ENCODE assay signal across 8 cellular contexts in genomic region chr7:20331912-20332317, GRCh38. TPM values are rescaled to one million over a fixed set of nuclear protein-coding genes. Genes with fewer than 3 reads are reported as not detected.
DNase-seq lines count a peak whose midpoint lies in the region; ATAC-seq, FAIRE-seq and TF ChIP-seq lines count a peak whose summit lies in the region.

No MANE protein-coding gene starts in this region.

- no peak for TF ChIP-seq POLR2A in lower leg skin (IDR thresholded peaks at IDR 0.05)

- no peak for ATAC-seq in activated T-cell treated with anti-CD3 and anti-CD28 coated beads, Interleukin-2, amount 50 U/mL, for 4 hours

- FAIRE-seq in astrocyte (lab: Jason Lieb, UNC): no peak

- no peaks in the 10 kb centered on the region for H3K9me3 Mint-ChIP-seq in activated T-cell treated with anti-CD3 and anti-CD28 coated beads, Interleukin-2, amount 50 U/mL, for 4 hours
- no peaks in the 10 kb centered on the region for H3K9me3 Mint-ChIP-seq in astrocyte (ENCODE audit: unreplicated experiment)

- intact Hi-C loops in lower leg skin (cut with DNase I; ENCODE audit: low total_unique reads) (no loop called here), tibial artery (cut with DNase I; ENCODE audit: low total_unique reads) (no loop called here)

- H3K27ac Mint-ChIP-seq in astrocyte (ENCODE audit: unreplicated experiment): peak overlapping the region; percentile 96

- H3K9ac ChIP-seq in astrocyte (ENCODE audit: low read length): peak overlapping the region; percentile 94

- H3K27me3 Mint-ChIP-seq in activated T-cell treated with anti-CD3 and anti-CD28 coated beads, Interleukin-2, amount 50 U/mL, for 4 hours (ENCODE audit: low read depth): peaks cover 49% of the 10 kb centered on the region
- no peaks in the 10 kb centered on the region for H3K27me3 Mint-ChIP-seq in astrocyte (ENCODE audit: low read depth, unreplicated experiment)

- H3K9me3 ChIP-seq in astrocyte (ENCODE audit: insufficient read depth, low read depth, low read length): no peaks in the 10 kb centered on the region
- H3K9me3 ChIP-seq in tibial artery: no peaks in the 10 kb centered on the region

- H3K4me3 ChIP-seq in astrocyte (ENCODE audit: insufficient read depth, low read depth, low read length): peak overlapping the region; percentile 88
- H3K4me3 ChIP-seq in lower leg skin (ENCODE audit: low read depth, poor library complexity, severe bottlenecking): peak overlapping the region; percentile 49
- H3K4me3 ChIP-seq in tibial artery: peak overlapping the region; percentile 81 to 85

- H3K4me2 ChIP-seq in astrocyte (ENCODE audit: low read length): peak overlapping the region; percentile 99

- TF ChIP-seq CTCF in astrocyte (IDR thresholded peaks at IDR 0.05; ENCODE audit: insufficient read depth, low read depth, low read length) (no peak), lower leg skin (IDR thresholded peaks at IDR 0.05) (no peak), tibial artery (IDR thresholded peaks at IDR 0.05) (no peak)

- peaks cover 56% of the 10 kb centered on the region for H3K79me2 ChIP-seq in astrocyte (ENCODE audit: insufficient read depth, low read length)

- WGBS in lower leg skin, 2 donors: 19 to 23% methylated on average over 9 of the region's 9 CpGs

- peaks cover 22% of the 10 kb centered on the region for H4K20me1 ChIP-seq in astrocyte (ENCODE audit: insufficient read depth, low read length)

- no peaks in the 10 kb centered on the region for H3K36me3 ChIP-seq in astrocyte (ENCODE audit: insufficient read depth, low read length)
- H3K36me3 ChIP-seq in tibial artery: no peaks in the 10 kb centered on the region

- H3K27ac ChIP-seq in astrocyte (ENCODE audit: low read depth, low read length): peak overlapping the region; percentile 94
- H3K27ac ChIP-seq in tibial artery: peak overlapping the region; percentile 85 to 90

- H3K4me1 Mint-ChIP-seq in activated T-cell treated with anti-CD3 and anti-CD28 coated beads, Interleukin-2, amount 50 U/mL, for 4 hours (ENCODE audit: low read depth): peaks cover 19% of the 10 kb centered on the region
- H3K4me1 Mint-ChIP-seq in astrocyte (ENCODE audit: low read depth, unreplicated experiment): peaks cover 4% of the 10 kb centered on the region

- no peaks in the 10 kb centered on the region for H3K36me3 Mint-ChIP-seq in activated T-cell treated with anti-CD3 and anti-CD28 coated beads, Interleukin-2, amount 50 U/mL, for 4 hours (ENCODE audit: insufficient read depth)
- no peaks in the 10 kb centered on the region for H3K36me3 Mint-ChIP-seq in astrocyte (ENCODE audit: low read depth, unreplicated experiment)

- peak overlapping the region; percentile 65 for H3K4me3 Mint-ChIP-seq in activated T-cell treated with anti-CD3 and anti-CD28 coated beads, Interleukin-2, amount 50 U/mL, for 4 hours
- peak overlapping the region; percentile 97 for H3K4me3 Mint-ChIP-seq in astrocyte (ENCODE audit: unreplicated experiment)

- H3K4me1 ChIP-seq in astrocyte (ENCODE audit: insufficient read depth, low read length) (peaks cover 12% of the 10 kb centered on the region), tibial artery (peaks cover 0 to 7% (median 2%) of the 10 kb centered on the region in 4 donors)

- no peak for DNase-seq in activated T-cell treated with anti-CD3 and anti-CD28 coated beads, Interleukin-2, amount 50 U/mL, for 4 hours
- DNase-seq in activated T-cell treated with anti-CD3 and anti-CD28 coated beads for 4 hours: no peak
- no peak for DNase-seq in astrocyte (ENCODE audit: low read depth)
- no peak for DNase-seq in lower leg skin (ENCODE audit: low spot score in 2 of 2)
- DNase-seq in tibial artery: no peak
- no peak for DNase-seq in stimulated activated CD4-positive, alpha-beta T cell treated with anti-CD3 and anti-CD28 coated beads, Interleukin-12 subunit alpha, Interleukin-12 subunit beta, amount 100 ng/mL, for 4 hours
- DNase-seq in cortex of kidney (lab: John Stamatoyannopoulos, UW): no peak
- DNase-seq in NCI-H187 (lab: John Stamatoyannopoulos, UW): no peak

- no peaks in the 10 kb centered on the region for H3K27me3 ChIP-seq in astrocyte (ENCODE audit: insufficient read depth, low read length)
- H3K27me3 ChIP-seq in tibial artery: no peaks in the 10 kb centered on the region

- peak overlapping the region; percentile 74 for H2AFZ ChIP-seq in astrocyte (ENCODE audit: low read depth, low read length)

RNA-seq across cellular contexts. Expression of gene ITGB8, which starts 1.2 kb away (rescaled TPM):
- total RNA-seq in activated T-cell treated with anti-CD3 and anti-CD28 coated beads, Interleukin-2, amount 50 U/mL, for 4 hours: under 1 TPM; 0.10 to 0.19 (median 0.11) TPM
- total RNA-seq in astrocyte: 10.8 and 11.1 TPM in 2 replicates
- total RNA-seq in lower leg skin: 10 to 100 TPM; 25.0 to 66.1 (median 48.9) TPM
